29 cellular contexts compared by ENCODE assay signal in genomic region chr10:34364253-34365037, GRCh38.
A peak's percentile ranks its signal among the peaks of the same experiment; 100 is the strongest.
DNase-seq lines count a peak whose midpoint lies in the region; ATAC-seq and TF ChIP-seq lines count a peak whose summit lies in the region.
"Had no signal": no experiment of that assay in that cellular context is flagged by ENCODE, and none has a peak within 500 bp of the region (broad histone marks: within the 10 kb centered on the region; RNA-seq: fewer than 3 reads in every experiment).

No MANE protein-coding gene starts in this region.

- no peaks in the 10 kb centered on the region for H3K27me3 ChIP-seq in HUES6 (ENCODE audit: control insufficient read depth, insufficient read depth, low read length)
- no peaks in the 10 kb centered on the region for H3K27me3 ChIP-seq in fibroblast of lung (ENCODE audit: control insufficient read depth, insufficient read depth, low read length)
- H3K27me3 ChIP-seq in right lobe of liver = no peaks in the 10 kb centered on the region
- H3K27me3 ChIP-seq in MG63 = no peaks in the 10 kb centered on the region
- H3K27me3 ChIP-seq: gastrocnemius medialis, ovary, testis had no signal

- H3K9me3 ChIP-seq in HUES6 (ENCODE audit: control insufficient read depth, insufficient read depth, low read depth, low read length) = no peaks in the 10 kb centered on the region
- no peaks in the 10 kb centered on the region for H3K9me3 ChIP-seq in fibroblast of lung (ENCODE audit: control insufficient read depth, insufficient read depth, low read depth, low read length)
- H3K9me3 ChIP-seq in right lobe of liver = no peaks in the 10 kb centered on the region
- H3K9me3 ChIP-seq in MG63 = no peaks in the 10 kb centered on the region; the same call in 1 of the 2 replicates
- H3K9me3 ChIP-seq: gastrocnemius medialis, ovary, SK-N-SH, testis had no signal

- 42% methylated on average over 5 of the region's 5 CpGs for WGBS in right lobe of liver (ENCODE audit: insufficient coverage, low coverage, low lambda C conversion rate, missing lambda C conversion rate)
- 78 to 80% methylated on average over 5 of the region's 5 CpGs for WGBS in lower leg skin, 2 donors

- H3K9ac ChIP-seq in HUES6 (ENCODE audit: low read length) (no peak overlapping the region), fibroblast of lung (ENCODE audit: insufficient read depth, low read length) (no peak overlapping the region)
- H3K9ac ChIP-seq: SK-N-SH had no signal

- ATAC-seq in right lobe of liver = peak in 3 of 4 donors; percentile 58 to 83 (median 74)
- no peak for ATAC-seq in stimulated activated naive CD8-positive, alpha-beta T cell treated with anti-CD3 and anti-CD28 coated beads, Interleukin-15, Interleukin-2, amounts not matched to agents 100 U/mL and 50 U/mL, for 24 hours
- no peak for ATAC-seq in HG02840 (IDR thresholded peaks at IDR 0.05; ENCODE audit: low FRiP score, unreplicated experiment)
- ATAC-seq: gastrocnemius medialis had no signal

- H3K79me2 ChIP-seq in fibroblast of lung (ENCODE audit: control insufficient read depth, insufficient read depth, low read length) = no peaks in the 10 kb centered on the region

- H3K36me3 ChIP-seq in HUES6 (ENCODE audit: control insufficient read depth, insufficient read depth, low read length) = 0 out of 2 replicates have a peak, but pooled peaks cover 3% of the 10 kb centered on the region
- no peaks in the 10 kb centered on the region for H3K36me3 ChIP-seq in fibroblast of lung (ENCODE audit: control insufficient read depth, insufficient read depth, low read length)
- H3K36me3 ChIP-seq in right lobe of liver = peaks cover 0 to 2% (median 0%) of the 10 kb centered on the region in 4 donors
- no peaks in the 10 kb centered on the region for H3K36me3 ChIP-seq in MG63
- H3K36me3 ChIP-seq: ovary had no signal

- peak; percentile 12 for DNase-seq in AG20443 (ENCODE audit: low spot score)
- peak; percentile 20 to 46 for DNase-seq in fibroblast of lung (ENCODE audit: low read depth in 2 of 2)
- DNase-seq in right lobe of liver = no peak
- no peak for DNase-seq in MG63
- no peak for DNase-seq in lower leg skin (ENCODE audit: low spot score in 2 of 2)
- DNase-seq in stimulated activated naive CD8-positive, alpha-beta T cell treated with anti-CD3 and anti-CD28 coated beads, Interleukin-15, Interleukin-2, amounts not matched to agents 100 U/mL and 50 U/mL, for 24 hours = no peak
- DNase-seq: activated B cell treated with CpG ODN at 0.5 μM for 24 hours; activated CD4-positive, alpha-beta T cell treated with anti-CD3 and anti-CD28 coated beads, Interleukin-2, amount 10 ng/mL, durations not matched to agents 7 days and 5 days; activated gamma-delta T cell treated with Interleukin-2 at 50 U/mL for 16 hours; activated naive CD8-positive, alpha-beta T cell treated with anti-CD3 and anti-CD28 coated beads, Interleukin-2, amount 10 ng/mL, durations not matched to agents 7 days and 5 days; activated T-cell treated with anti-CD3 and anti-CD28 coated beads, Interleukin-2, amount 50 U/mL, for 48 hours; caudate nucleus; CD4-positive, alpha-beta memory T cell; DMS153; gastrocnemius medialis; hippocampal formation; KBM-7; MM.1S; NCI-H1417 treated with DMSO at 0.1 percent for 48 hours; NCI-H2029 treated with DMSO at 0.1 percent for 48 hours; NCI-H526; NK-92 treated with Interleukin-12 subunit alpha and Interleukin-12 subunit beta, amount 100 ng/mL, for 24 hours; ovary; retina; SK-N-SH; stimulated activated CD4-positive, alpha-beta T cell treated with anti-CD3 and anti-CD28 coated beads, Interleukin-2, amount 100 ng/mL, for 24 hours; testis had no signal

- no peak for TF ChIP-seq POLR2A in right lobe of liver (IDR thresholded peaks at IDR 0.05)
- TF ChIP-seq POLR2A in lower leg skin (IDR thresholded peaks at IDR 0.05) = no peak

- TF ChIP-seq CTCF in fibroblast of lung (conservative IDR thresholded peaks at IDR 0.05 in 1 of 2, IDR thresholded peaks at IDR 0.05 in 1 of 2; ENCODE audit: low read depth in 1 of 2, low read length in 2 of 2) = no peak
- no peak for TF ChIP-seq CTCF in right lobe of liver (IDR thresholded peaks at IDR 0.05)
- TF ChIP-seq CTCF in lower leg skin (IDR thresholded peaks at IDR 0.05) = no peak

- no peak overlapping the region for H3K4me3 ChIP-seq in HUES6 (ENCODE audit: low read depth, low read length)
- no peak overlapping the region for H3K4me3 ChIP-seq in fibroblast of lung (replicated peaks in 1 of 4; ENCODE audit: control extremely low read depth in 1 of 4, insufficient read depth in 1 of 4, low read depth in 3 of 4, low read length in 4 of 4)
- H3K4me3 ChIP-seq in right lobe of liver = no peak overlapping the region
- H3K4me3 ChIP-seq in MG63 = no peak overlapping the region
- H3K4me3 ChIP-seq in lower leg skin (ENCODE audit: low read depth, poor library complexity, severe bottlenecking) = no peak overlapping the region
- H3K4me3 ChIP-seq: gastrocnemius medialis, ovary, testis had no signal

- no peaks in the 10 kb centered on the region for H3K4me1 ChIP-seq in HUES6 (ENCODE audit: control insufficient read depth, insufficient read depth, low read length)
- H3K4me1 ChIP-seq in fibroblast of lung (ENCODE audit: control insufficient read depth, extremely low read depth, insufficient read depth, low read length) = no peaks in the 10 kb centered on the region
- peaks cover 0 to 13% (median 0%) of the 10 kb centered on the region in 4 donors for H3K4me1 ChIP-seq in right lobe of liver
- H3K4me1 ChIP-seq: gastrocnemius medialis, testis had no signal

- no peak overlapping the region for H3K4me2 ChIP-seq in fibroblast of lung (ENCODE audit: extremely low read depth, insufficient read depth, low read length)
- H3K4me2 ChIP-seq: SK-N-SH had no signal

- no peak overlapping the region for H2AFZ ChIP-seq in fibroblast of lung (ENCODE audit: low read length)

- 0 out of 2 replicates have a peak overlapping the region, but pooled peaks have one; percentile 14 for H3K27ac ChIP-seq in HUES6 (ENCODE audit: low read depth, low read length)
- no peak overlapping the region for H3K27ac ChIP-seq in fibroblast of lung (ENCODE audit: insufficient read depth, low read length)
- peak overlapping the region in 1 of 3 donors; percentile 11 for H3K27ac ChIP-seq in right lobe of liver
- H3K27ac ChIP-seq: gastrocnemius medialis, ovary, testis had no signal

- intact Hi-C loops in right lobe of liver (cut with DNase I) = no loop called here
- intact Hi-C loops in lower leg skin (cut with DNase I; ENCODE audit: low total_unique reads) = no loop called here

- H4K20me1 ChIP-seq in fibroblast of lung (ENCODE audit: control insufficient read depth, extremely low read depth, insufficient read depth, low read length) = no peaks in the 10 kb centered on the region

Comparison
In these comparisons a context has a peak if more than half of its experiments do, and no peak if none do; other contexts are left out.
1. DNase-seq: peak in AG20443 (single experiment) and fibroblast of lung (2 of 2); none in right lobe of liver (0 of 3), MG63 (single experiment), lower leg skin (0 of 2) and stimulated activated naive CD8-positive, alpha-beta T cell treated with anti-CD3 and anti-CD28 coated beads, Interleukin-15, Interleukin-2, amounts not matched to agents 100 U/mL and 50 U/mL, for 24 hours (single experiment).
2. ATAC-seq: peak in right lobe of liver (3 of 4); none in stimulated activated naive CD8-positive, alpha-beta T cell treated with anti-CD3 and anti-CD28 coated beads, Interleukin-15, Interleukin-2, amounts not matched to agents 100 U/mL and 50 U/mL, for 24 hours (single experiment) and HG02840 (single experiment).